In the genomic region with DNA sequence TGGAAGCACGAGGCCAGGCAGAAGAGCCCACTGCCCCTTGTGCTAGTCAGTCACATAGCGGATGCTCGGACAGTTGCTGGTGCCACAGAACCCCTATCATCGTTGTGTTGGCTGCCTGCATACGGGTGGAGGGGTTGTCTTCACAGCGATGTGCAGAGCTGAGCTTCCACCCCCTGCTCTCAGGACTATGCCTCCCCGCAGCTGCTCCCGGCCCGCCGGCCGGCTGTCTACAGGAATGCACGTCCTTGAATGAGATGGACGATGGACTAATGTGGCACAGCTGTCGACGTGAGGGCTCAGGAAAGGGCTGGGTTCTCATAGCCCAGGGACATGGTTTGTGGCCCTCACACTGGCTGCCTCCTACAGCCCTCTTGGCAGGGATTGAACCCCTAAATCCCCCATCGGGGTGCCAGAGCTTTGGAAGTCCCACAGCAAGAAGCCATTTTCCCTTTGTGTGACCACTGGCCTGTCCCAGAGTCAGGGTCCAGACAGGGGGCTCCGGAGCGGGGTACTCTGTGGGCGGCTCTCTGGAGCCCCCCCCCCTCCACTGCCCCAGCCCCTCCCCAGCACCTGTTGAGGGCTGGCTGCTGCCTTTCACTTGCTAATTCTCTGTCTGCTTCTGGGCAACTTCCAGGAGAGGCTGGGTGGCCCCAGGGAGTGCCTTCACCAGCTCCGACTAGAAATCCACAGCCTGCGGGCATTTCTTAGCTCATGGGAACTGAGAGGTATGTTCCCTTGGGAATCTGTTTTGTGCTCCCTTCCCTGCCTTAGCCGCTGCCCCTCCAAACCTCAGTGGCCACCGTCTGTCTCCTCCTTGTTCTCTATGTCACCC, we compare ENCODE assay signal across 1 cellular context.
TF ChIP-seq lines count a peak whose summit lies in the region.

No MANE protein-coding gene starts in this region.

TF ChIP-seq in GM23338, 12 proteins besides CTCF, POLR2A, EP300 and RAD21 (continued from another document):
- TF ChIP-seq, protein P1, sequence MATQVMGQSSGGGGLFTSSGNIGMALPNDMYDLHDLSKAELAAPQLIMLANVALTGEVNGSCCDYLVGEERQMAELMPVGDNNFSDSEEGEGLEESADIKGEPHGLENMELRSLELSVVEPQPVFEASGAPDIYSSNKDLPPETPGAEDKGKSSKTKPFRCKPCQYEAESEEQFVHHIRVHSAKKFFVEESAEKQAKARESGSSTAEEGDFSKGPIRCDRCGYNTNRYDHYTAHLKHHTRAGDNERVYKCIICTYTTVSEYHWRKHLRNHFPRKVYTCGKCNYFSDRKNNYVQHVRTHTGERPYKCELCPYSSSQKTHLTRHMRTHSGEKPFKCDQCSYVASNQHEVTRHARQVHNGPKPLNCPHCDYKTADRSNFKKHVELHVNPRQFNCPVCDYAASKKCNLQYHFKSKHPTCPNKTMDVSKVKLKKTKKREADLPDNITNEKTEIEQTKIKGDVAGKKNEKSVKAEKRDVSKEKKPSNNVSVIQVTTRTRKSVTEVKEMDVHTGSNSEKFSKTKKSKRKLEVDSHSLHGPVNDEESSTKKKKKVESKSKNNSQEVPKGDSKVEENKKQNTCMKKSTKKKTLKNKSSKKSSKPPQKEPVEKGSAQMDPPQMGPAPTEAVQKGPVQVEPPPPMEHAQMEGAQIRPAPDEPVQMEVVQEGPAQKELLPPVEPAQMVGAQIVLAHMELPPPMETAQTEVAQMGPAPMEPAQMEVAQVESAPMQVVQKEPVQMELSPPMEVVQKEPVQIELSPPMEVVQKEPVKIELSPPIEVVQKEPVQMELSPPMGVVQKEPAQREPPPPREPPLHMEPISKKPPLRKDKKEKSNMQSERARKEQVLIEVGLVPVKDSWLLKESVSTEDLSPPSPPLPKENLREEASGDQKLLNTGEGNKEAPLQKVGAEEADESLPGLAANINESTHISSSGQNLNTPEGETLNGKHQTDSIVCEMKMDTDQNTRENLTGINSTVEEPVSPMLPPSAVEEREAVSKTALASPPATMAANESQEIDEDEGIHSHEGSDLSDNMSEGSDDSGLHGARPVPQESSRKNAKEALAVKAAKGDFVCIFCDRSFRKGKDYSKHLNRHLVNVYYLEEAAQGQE (IDR thresholded peaks at IDR 0.05; ENCODE audit: unreplicated experiment) = no peak
- TF ChIP-seq STAT1 (IDR thresholded peaks at IDR 0.05; ENCODE audit: unreplicated experiment) (no peak), NANOG (IDR thresholded peaks at IDR 0.05; ENCODE audit: borderline replicate concordance) (no peak), EZH2 (IDR thresholded peaks at IDR 0.05; ENCODE audit: low read depth, unreplicated experiment) (no peak), ZNF114 (CRISPR knock-in tag; IDR thresholded peaks at IDR 0.05) (no peak)
- TF ChIP-seq, protein P2, sequence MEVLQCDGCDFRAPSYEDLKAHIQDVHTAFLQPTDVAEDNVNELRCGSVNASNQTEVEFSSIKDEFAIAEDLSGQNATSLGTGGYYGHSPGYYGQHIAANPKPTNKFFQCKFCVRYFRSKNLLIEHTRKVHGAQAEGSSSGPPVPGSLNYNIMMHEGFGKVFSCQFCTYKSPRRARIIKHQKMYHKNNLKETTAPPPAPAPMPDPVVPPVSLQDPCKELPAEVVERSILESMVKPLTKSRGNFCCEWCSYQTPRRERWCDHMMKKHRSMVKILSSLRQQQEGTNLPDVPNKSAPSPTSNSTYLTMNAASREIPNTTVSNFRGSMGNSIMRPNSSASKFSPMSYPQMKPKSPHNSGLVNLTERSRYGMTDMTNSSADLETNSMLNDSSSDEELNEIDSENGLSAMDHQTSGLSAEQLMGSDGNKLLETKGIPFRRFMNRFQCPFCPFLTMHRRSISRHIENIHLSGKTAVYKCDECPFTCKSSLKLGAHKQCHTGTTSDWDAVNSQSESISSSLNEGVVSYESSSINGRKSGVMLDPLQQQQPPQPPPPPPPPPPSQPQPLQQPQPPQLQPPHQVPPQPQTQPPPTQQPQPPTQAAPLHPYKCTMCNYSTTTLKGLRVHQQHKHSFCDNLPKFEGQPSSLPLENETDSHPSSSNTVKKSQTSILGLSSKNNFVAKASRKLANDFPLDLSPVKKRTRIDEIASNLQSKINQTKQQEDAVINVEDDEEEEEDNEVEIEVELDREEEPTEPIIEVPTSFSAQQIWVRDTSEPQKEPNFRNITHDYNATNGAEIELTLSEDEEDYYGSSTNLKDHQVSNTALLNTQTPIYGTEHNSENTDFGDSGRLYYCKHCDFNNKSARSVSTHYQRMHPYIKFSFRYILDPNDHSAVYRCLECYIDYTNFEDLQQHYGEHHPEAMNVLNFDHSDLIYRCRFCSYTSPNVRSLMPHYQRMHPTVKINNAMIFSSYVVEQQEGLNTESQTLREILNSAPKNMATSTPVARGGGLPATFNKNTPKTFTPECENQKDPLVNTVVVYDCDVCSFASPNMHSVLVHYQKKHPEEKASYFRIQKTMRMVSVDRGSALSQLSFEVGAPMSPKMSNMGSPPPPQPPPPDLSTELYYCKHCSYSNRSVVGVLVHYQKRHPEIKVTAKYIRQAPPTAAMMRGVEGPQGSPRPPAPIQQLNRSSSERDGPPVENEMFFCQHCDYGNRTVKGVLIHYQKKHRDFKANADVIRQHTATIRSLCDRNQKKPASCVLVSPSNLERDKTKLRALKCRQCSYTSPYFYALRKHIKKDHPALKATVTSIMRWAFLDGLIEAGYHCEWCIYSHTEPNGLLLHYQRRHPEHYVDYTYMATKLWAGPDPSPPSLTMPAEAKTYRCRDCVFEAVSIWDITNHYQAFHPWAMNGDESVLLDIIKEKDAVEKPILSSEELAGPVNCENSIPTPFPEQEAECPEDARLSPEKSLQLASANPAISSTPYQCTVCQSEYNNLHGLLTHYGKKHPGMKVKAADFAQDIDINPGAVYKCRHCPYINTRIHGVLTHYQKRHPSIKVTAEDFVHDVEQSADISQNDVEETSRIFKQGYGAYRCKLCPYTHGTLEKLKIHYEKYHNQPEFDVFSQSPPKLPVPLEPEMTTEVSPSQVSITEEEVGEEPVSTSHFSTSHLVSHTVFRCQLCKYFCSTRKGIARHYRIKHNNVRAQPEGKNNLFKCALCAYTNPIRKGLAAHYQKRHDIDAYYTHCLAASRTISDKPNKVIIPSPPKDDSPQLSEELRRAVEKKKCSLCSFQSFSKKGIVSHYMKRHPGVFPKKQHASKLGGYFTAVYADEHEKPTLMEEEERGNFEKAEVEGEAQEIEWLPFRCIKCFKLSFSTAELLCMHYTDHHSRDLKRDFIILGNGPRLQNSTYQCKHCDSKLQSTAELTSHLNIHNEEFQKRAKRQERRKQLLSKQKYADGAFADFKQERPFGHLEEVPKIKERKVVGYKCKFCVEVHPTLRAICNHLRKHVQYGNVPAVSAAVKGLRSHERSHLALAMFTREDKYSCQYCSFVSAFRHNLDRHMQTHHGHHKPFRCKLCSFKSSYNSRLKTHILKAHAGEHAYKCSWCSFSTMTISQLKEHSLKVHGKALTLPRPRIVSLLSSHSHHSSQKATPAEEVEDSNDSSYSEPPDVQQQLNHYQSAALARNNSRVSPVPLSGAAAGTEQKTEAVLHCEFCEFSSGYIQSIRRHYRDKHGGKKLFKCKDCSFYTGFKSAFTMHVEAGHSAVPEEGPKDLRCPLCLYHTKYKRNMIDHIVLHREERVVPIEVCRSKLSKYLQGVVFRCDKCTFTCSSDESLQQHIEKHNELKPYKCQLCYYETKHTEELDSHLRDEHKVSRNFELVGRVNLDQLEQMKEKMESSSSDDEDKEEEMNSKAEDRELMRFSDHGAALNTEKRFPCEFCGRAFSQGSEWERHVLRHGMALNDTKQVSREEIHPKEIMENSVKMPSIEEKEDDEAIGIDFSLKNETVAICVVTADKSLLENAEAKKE (CRISPR knock-in tag; IDR thresholded peaks at IDR 0.05) = no peak
